28 cellular contexts compared by ENCODE assay signal in genomic region chr1:6585081-6585722, GRCh38. TPM values are rescaled to one million over a fixed set of nuclear protein-coding genes. Genes with fewer than 3 reads are reported as not detected.
DNase-seq lines count a peak whose midpoint lies in the region; ATAC-seq and TF ChIP-seq lines count a peak whose summit lies in the region.
"Had no signal": no experiment of that assay in that cellular context is flagged by ENCODE, and none has a peak within 500 bp of the region (broad histone marks: within the 10 kb centered on the region; RNA-seq: fewer than 3 reads in every experiment).

No MANE protein-coding gene starts in this region.

- no peak overlapping the region for H3K4me3 ChIP-seq in OCI-LY7 (ENCODE audit: low read depth, low read length, poor library complexity, severe bottlenecking)
- H3K4me3 ChIP-seq: A549, esophagus squamous epithelium, ovary, upper lobe of right lung had no signal

- intact Hi-C loops in OCI-LY7 (cut with micrococcal nuclease; ENCODE audit: unreplicated experiment) = no loop called here
- intact Hi-C loops in dendritic cell treated with granulocyte-macrophage colony-stimulating factor and Interleukin-4, amounts not matched to agents 40 ng/mL and 50 ng/mL, for 4 days (cut with micrococcal nuclease) = no loop called here

- ATAC-seq in activated CD8-positive, alpha-beta memory T cell treated with anti-CD3 and anti-CD28 coated beads, Interleukin-2, amount 10 ng/mL, durations not matched to agents 7 days and 5 days = no peak
- no peak for ATAC-seq in stimulated activated effector memory CD8-positive, alpha-beta T cell treated with anti-CD3 and anti-CD28 coated beads, Interleukin-12 subunit alpha, Interleukin-12 subunit beta, amount 100 ng/mL, for 72 hours
- ATAC-seq: A549; activated T-cell treated with anti-CD3 and anti-CD28 coated beads, Interleukin-2, amount 50 U/mL, for 72 hours; Panc1; upper lobe of right lung had no signal

- H3K27ac Mint-ChIP-seq in activated CD8-positive, alpha-beta memory T cell treated with anti-CD3 and anti-CD28 coated beads, Interleukin-2, amount 10 ng/mL, durations not matched to agents 7 days and 5 days = peak overlapping the region; percentile 3
- peak overlapping the region; percentile 4 for H3K27ac Mint-ChIP-seq in dendritic cell treated with granulocyte-macrophage colony-stimulating factor and Interleukin-4, amounts not matched to agents 40 ng/mL and 50 ng/mL, for 4 days
- peak overlapping the region; percentile 69 for H3K27ac Mint-ChIP-seq in stimulated activated effector memory CD8-positive, alpha-beta T cell treated with anti-CD3 and anti-CD28 coated beads, Interleukin-12 subunit alpha, Interleukin-12 subunit beta, amount 100 ng/mL, for 72 hours
- H3K27ac Mint-ChIP-seq: activated naive CD8-positive, alpha-beta T cell; activated T-cell treated with anti-CD3 and anti-CD28 coated beads, Interleukin-2, amount 50 U/mL, for 72 hours had no signal

- no TSS peak for BruUV-seq in OCI-LY7 (replicated peaks; lab: Mats Ljungman, UMichigan)

- peaks cover 24% of the 10 kb centered on the region for H3K4me1 Mint-ChIP-seq in activated CD8-positive, alpha-beta memory T cell treated with anti-CD3 and anti-CD28 coated beads, Interleukin-2, amount 10 ng/mL, durations not matched to agents 7 days and 5 days
- peaks cover 86% of the 10 kb centered on the region for H3K4me1 Mint-ChIP-seq in dendritic cell treated with granulocyte-macrophage colony-stimulating factor and Interleukin-4, amounts not matched to agents 40 ng/mL and 50 ng/mL, for 4 days (ENCODE audit: low read depth)
- peaks cover 37% of the 10 kb centered on the region for H3K4me1 Mint-ChIP-seq in stimulated activated effector memory CD8-positive, alpha-beta T cell treated with anti-CD3 and anti-CD28 coated beads, Interleukin-12 subunit alpha, Interleukin-12 subunit beta, amount 100 ng/mL, for 72 hours

- DNase-seq in activated CD8-positive, alpha-beta memory T cell treated with anti-CD3 and anti-CD28 coated beads, Interleukin-2, amount 10 ng/mL, durations not matched to agents 7 days and 5 days = no peak
- no peak for DNase-seq in activated CD8-positive, alpha-beta memory T cell treated with anti-CD3 and anti-CD28 coated beads, Interleukin-2, amount 50 U/mL, for 48 hours
- DNase-seq in OCI-LY7 (ENCODE audit: low spot score) = no peak
- DNase-seq in stimulated activated effector memory CD8-positive, alpha-beta T cell treated with anti-CD3 and anti-CD28 coated beads, Interleukin-12 subunit alpha, Interleukin-12 subunit beta, amount 100 ng/mL, for 72 hours (ENCODE audit: low spot score in 2 of 2) = no peak
- no peak for DNase-seq in NCI-H2081 treated with DMSO at 0.1 percent for 48 hours (lab: John Stamatoyannopoulos, UW)
- DNase-seq in central memory CD4-positive, alpha-beta T cell = no peak
- DNase-seq in SKM-1 treated with dmso at 0.1 percent for 144 hours (lab: John Stamatoyannopoulos, UW; ENCODE audit: unreplicated experiment) = no peak
- DNase-seq: activated T-cell treated with anti-CD3 and anti-CD28 coated beads, Interleukin-2, amount 50 U/mL, for 72 hours; BE2C; effector memory CD4-positive, alpha-beta T cell; esophagus squamous epithelium; mammary epithelial cell; NCI-H1105; NCI-H2081; NCI-H446 treated with DMSO at 0.1 percent for 48 hours; ovary; right cardiac atrium; stimulated activated CD4-positive, alpha-beta T cell treated with anti-CD3 and anti-CD28 coated beads, Interleukin-4, amount 100 ng/mL, for 4 hours; upper lobe of right lung had no signal

- no peaks in the 10 kb centered on the region for H3K27me3 Mint-ChIP-seq in activated CD8-positive, alpha-beta memory T cell treated with anti-CD3 and anti-CD28 coated beads, Interleukin-2, amount 10 ng/mL, durations not matched to agents 7 days and 5 days
- H3K27me3 Mint-ChIP-seq in dendritic cell treated with granulocyte-macrophage colony-stimulating factor and Interleukin-4, amounts not matched to agents 40 ng/mL and 50 ng/mL, for 4 days = no peaks in the 10 kb centered on the region
- H3K27me3 Mint-ChIP-seq: activated naive CD8-positive, alpha-beta T cell had no signal

- peaks cover 3% of the 10 kb centered on the region for H3K36me3 Mint-ChIP-seq in activated CD8-positive, alpha-beta memory T cell treated with anti-CD3 and anti-CD28 coated beads, Interleukin-2, amount 10 ng/mL, durations not matched to agents 7 days and 5 days
- peaks cover 79% of the 10 kb centered on the region for H3K36me3 Mint-ChIP-seq in dendritic cell treated with granulocyte-macrophage colony-stimulating factor and Interleukin-4, amounts not matched to agents 40 ng/mL and 50 ng/mL, for 4 days (ENCODE audit: low read depth)
- peaks cover 40% of the 10 kb centered on the region for H3K36me3 Mint-ChIP-seq in stimulated activated effector memory CD8-positive, alpha-beta T cell treated with anti-CD3 and anti-CD28 coated beads, Interleukin-12 subunit alpha, Interleukin-12 subunit beta, amount 100 ng/mL, for 72 hours
- H3K36me3 Mint-ChIP-seq: activated naive CD8-positive, alpha-beta T cell had no signal

- peaks cover 33% of the 10 kb centered on the region for H3K4me1 ChIP-seq in OCI-LY7 (ENCODE audit: insufficient read depth, low read length, poor library complexity, severe bottlenecking)
- H3K4me1 ChIP-seq: BE2C had no signal

- no peaks in the 10 kb centered on the region for H3K9me3 ChIP-seq in OCI-LY7 (ENCODE audit: low read length)
- H3K9me3 ChIP-seq: A549, BE2C, esophagus squamous epithelium, ovary, upper lobe of right lung had no signal

- CTCF ChIA-PET in activated CD8-positive, alpha-beta memory T cell treated with anti-CD3 and anti-CD28 coated beads, Interleukin-2, amount 10 ng/mL, durations not matched to agents 7 days and 5 days (lab: Charles Lee) = no interaction called here
- CTCF ChIA-PET in OCI-LY7 (lab: Charles Lee; ENCODE audit: unreplicated experiment) = no interaction called here

- H4K20me1 ChIP-seq in OCI-LY7 (ENCODE audit: insufficient read depth, low read length) = no peaks in the 10 kb centered on the region

- H3K36me3 ChIP-seq in OCI-LY7 (ENCODE audit: insufficient read depth, low read length) = peaks cover 34% of the 10 kb centered on the region
- H3K36me3 ChIP-seq: BE2C, ovary had no signal

- no peak overlapping the region for H2AFZ ChIP-seq in OCI-LY7 (ENCODE audit: low read length)

- no peaks in the 10 kb centered on the region for H3K9me2 ChIP-seq in OCI-LY7 (ENCODE audit: insufficient read depth, low read length)

- TF ChIP-seq CTCF in OCI-LY7 (conservative IDR thresholded peaks at IDR 0.05; ENCODE audit: low read length) = no peak

- peaks cover 17% of the 10 kb centered on the region for H3K79me2 ChIP-seq in OCI-LY7 (ENCODE audit: insufficient read depth, low read depth, low read length)

- H3K27ac ChIP-seq in OCI-LY7 (ENCODE audit: low read depth, low read length, poor library complexity, severe bottlenecking) = no peak overlapping the region
- H3K27ac ChIP-seq: A549, ovary, upper lobe of right lung had no signal

- peak overlapping the region; percentile 9; the same call in 1 of the 2 replicates for H3K4me2 ChIP-seq in OCI-LY7 (ENCODE audit: low read length)
- H3K4me2 ChIP-seq: A549 had no signal

- POLR2A ChIA-PET in OCI-LY7 (lab: Charles Lee) = no interaction called here

- no peak overlapping the region for H3K4me3 Mint-ChIP-seq in activated CD8-positive, alpha-beta memory T cell treated with anti-CD3 and anti-CD28 coated beads, Interleukin-2, amount 10 ng/mL, durations not matched to agents 7 days and 5 days
- H3K4me3 Mint-ChIP-seq in dendritic cell treated with granulocyte-macrophage colony-stimulating factor and Interleukin-4, amounts not matched to agents 40 ng/mL and 50 ng/mL, for 4 days = no peak overlapping the region
- no peak overlapping the region for H3K4me3 Mint-ChIP-seq in stimulated activated effector memory CD8-positive, alpha-beta T cell treated with anti-CD3 and anti-CD28 coated beads, Interleukin-12 subunit alpha, Interleukin-12 subunit beta, amount 100 ng/mL, for 72 hours
- H3K4me3 Mint-ChIP-seq: activated naive CD8-positive, alpha-beta T cell; activated T-cell treated with anti-CD3 and anti-CD28 coated beads, Interleukin-2, amount 50 U/mL, for 72 hours had no signal

- no peaks in the 10 kb centered on the region for H3K9me3 Mint-ChIP-seq in activated CD8-positive, alpha-beta memory T cell treated with anti-CD3 and anti-CD28 coated beads, Interleukin-2, amount 10 ng/mL, durations not matched to agents 7 days and 5 days (ENCODE audit: low read depth)
- H3K9me3 Mint-ChIP-seq in dendritic cell treated with granulocyte-macrophage colony-stimulating factor and Interleukin-4, amounts not matched to agents 40 ng/mL and 50 ng/mL, for 4 days = no peaks in the 10 kb centered on the region
- no peaks in the 10 kb centered on the region for H3K9me3 Mint-ChIP-seq in stimulated activated effector memory CD8-positive, alpha-beta T cell treated with anti-CD3 and anti-CD28 coated beads, Interleukin-12 subunit alpha, Interleukin-12 subunit beta, amount 100 ng/mL, for 72 hours
- H3K9me3 Mint-ChIP-seq: activated T-cell treated with anti-CD3 and anti-CD28 coated beads, Interleukin-2, amount 50 U/mL, for 72 hours had no signal

RNA-seq across cellular contexts. Expression of gene ZBTB48, which starts 5.4 kb away (rescaled TPM):
- 10 to 100 TPM; 30.7 to 37.4 TPM for total RNA-seq in activated CD8-positive, alpha-beta memory T cell treated with anti-CD3 and anti-CD28 coated beads, Interleukin-2, amount 10 ng/mL, durations not matched to agents 7 days and 5 days
- 28.9 and 41.9 TPM in 2 replicates for total RNA-seq in OCI-LY7 (2014; rRNA removed; shearing (Covaris generic))
- 51.3 and 58.2 TPM in 2 replicates for total RNA-seq in OCI-LY7 (2022)

RNA-seq across cellular contexts. Expression of gene KLHL21, which starts 17.5 kb away (rescaled TPM):
- 10 to 100 TPM; 23.9 to 28.2 TPM for total RNA-seq in activated CD8-positive, alpha-beta memory T cell treated with anti-CD3 and anti-CD28 coated beads, Interleukin-2, amount 10 ng/mL, durations not matched to agents 7 days and 5 days
- 7.2 and 7.4 TPM in 2 replicates for total RNA-seq in OCI-LY7 (2014; rRNA removed; shearing (Covaris generic))
- total RNA-seq in OCI-LY7 (2022) = 5.6 and 7.6 TPM in 2 replicates

RNA-seq across cellular contexts. Expression of gene PHF13, which starts 28.3 kb away (rescaled TPM):
- total RNA-seq in activated CD8-positive, alpha-beta memory T cell treated with anti-CD3 and anti-CD28 coated beads, Interleukin-2, amount 10 ng/mL, durations not matched to agents 7 days and 5 days = 10 to 100 TPM; 10.7 to 15.9 TPM
- total RNA-seq in OCI-LY7 (2014; rRNA removed; shearing (Covaris generic)) = 5.3 and 7.9 TPM in 2 replicates
- 14.6 and 14.7 TPM in 2 replicates for total RNA-seq in OCI-LY7 (2022)

RNA-seq across cellular contexts. Expression of gene TAS1R1, which starts 30.1 kb away (rescaled TPM):
- total RNA-seq in activated CD8-positive, alpha-beta memory T cell treated with anti-CD3 and anti-CD28 coated beads, Interleukin-2, amount 10 ng/mL, durations not matched to agents 7 days and 5 days = not detected
- not detected in 2 replicates for total RNA-seq in OCI-LY7 (2014; rRNA removed; shearing (Covaris generic))
- 0.11 TPM in 1 of 2 replicates, not detected in the other for total RNA-seq in OCI-LY7 (2022)
- total RNA-seq: activated T-cell treated with anti-CD3 and anti-CD28 coated beads, Interleukin-2, amount 50 U/mL, for 72 hours; astrocyte; esophagus squamous epithelium; glomerular endothelial cell; H1; kidney epithelial cell; right cardiac atrium; SK-MEL-5; upper lobe of right lung had no signal

RNA-seq across cellular contexts. Expression of gene NOL9, which starts 30.9 kb away (rescaled TPM):
- total RNA-seq in activated CD8-positive, alpha-beta memory T cell treated with anti-CD3 and anti-CD28 coated beads, Interleukin-2, amount 10 ng/mL, durations not matched to agents 7 days and 5 days = 10 to 100 TPM; 32.5 to 39.1 TPM
- 30.7 and 39.1 TPM in 2 replicates for total RNA-seq in OCI-LY7 (2014; rRNA removed; shearing (Covaris generic))
- total RNA-seq in OCI-LY7 (2022) = 58.8 and 65.5 TPM in 2 replicates

Comparison
In these comparisons a context has a peak if more than half of its experiments do, and no peak if none do; other contexts are left out.
1. H3K27ac Mint-ChIP-seq: peak in every context shown above with its lines; median percentile 69 in stimulated activated effector memory CD8-positive, alpha-beta T cell treated with anti-CD3 and anti-CD28 coated beads, Interleukin-12 subunit alpha, Interleukin-12 subunit beta, amount 100 ng/mL, for 72 hours; 4 in dendritic cell treated with granulocyte-macrophage colony-stimulating factor and Interleukin-4, amounts not matched to agents 40 ng/mL and 50 ng/mL, for 4 days; 3 in activated CD8-positive, alpha-beta memory T cell treated with anti-CD3 and anti-CD28 coated beads, Interleukin-2, amount 10 ng/mL, durations not matched to agents 7 days and 5 days.